8 cellular contexts compared by ENCODE assay signal in genomic region chr1:154937051-154937987, GRCh38. TPM values are rescaled to one million over a fixed set of nuclear protein-coding genes. Genes with fewer than 3 reads are reported as not detected.
DNase-seq lines count a peak whose midpoint lies in the region; ATAC-seq and TF ChIP-seq lines count a peak whose summit lies in the region.

No MANE protein-coding gene starts in this region.

- H3K4me3 ChIP-seq in OCI-LY1 (ENCODE audit: low read depth, low read length, poor library complexity, severe bottlenecking) (peak overlapping the region; percentile 72), muscle layer of duodenum (ENCODE audit: low read depth in 1 of 2, low read length in 2 of 2) (peak overlapping the region; percentile 64 to 83)

- DNase-seq in DMS153 (lab: John Stamatoyannopoulos, UW) (peak; percentile 91), HuH-7.5 (ENCODE audit: low spot score) (peak; percentile 89), activated T-cell treated with anti-CD3 and anti-CD28 coated beads for 4 hours (peak; percentile 83)
- peak; percentile 83 for DNase-seq in stimulated activated CD8-positive, alpha-beta memory T cell treated with anti-CD3 and anti-CD28 coated beads, Interleukin-7, amount 100 ng/mL, for 4 hours (ENCODE audit: low read depth in 2 of 2)

- H3K27ac ChIP-seq in OCI-LY1 (ENCODE audit: low read depth, low read length, poor library complexity, severe bottlenecking) (peak overlapping the region; percentile 93), muscle layer of duodenum (ENCODE audit: low read length) (peak overlapping the region; percentile 95)

- H3K9ac ChIP-seq in OCI-LY1 (ENCODE audit: low read length): peak overlapping the region; percentile 79

- no peaks in the 10 kb centered on the region for H3K9me2 ChIP-seq in OCI-LY1 (ENCODE audit: low read depth, low read length)

- TF ChIP-seq CTCF in OCI-LY1 (IDR thresholded peaks at IDR 0.05; ENCODE audit: low read length): peak; percentile 39; the same call in 1 of the 2 replicates

- peaks cover 58% of the 10 kb centered on the region for H3K4me1 ChIP-seq in OCI-LY1 (ENCODE audit: insufficient read depth, low read length, severe bottlenecking)
- H3K4me1 ChIP-seq in muscle layer of duodenum (ENCODE audit: control insufficient read depth in 1 of 2, insufficient read depth in 2 of 2, low read length in 2 of 2): peaks cover 8 to 16% of the 10 kb centered on the region in 2 donors

- H3K4me2 ChIP-seq in OCI-LY1 (ENCODE audit: low read length): peak overlapping the region; percentile 89

- H3K27me3 ChIP-seq in OCI-LY1 (ENCODE audit: insufficient read depth, low read length): no peaks in the 10 kb centered on the region
- no peaks in the 10 kb centered on the region for H3K27me3 ChIP-seq in muscle layer of duodenum (ENCODE audit: low read depth, low read length)

- no peaks in the 10 kb centered on the region; the same call in 1 of the 2 replicates for H3F3A ChIP-seq in OCI-LY1 (ENCODE audit: insufficient read depth, low read length)

- H3K79me2 ChIP-seq in OCI-LY1 (ENCODE audit: insufficient read depth, low read length): no peaks in the 10 kb centered on the region; the same call in 1 of the 2 replicates

- H3K36me3 ChIP-seq in OCI-LY1 (ENCODE audit: insufficient read depth, low read length) (peaks cover 2% of the 10 kb centered on the region; the same call in 1 of the 2 replicates), muscle layer of duodenum (ENCODE audit: control insufficient read depth in 1 of 2, insufficient read depth in 2 of 2, low read length in 2 of 2) (peaks cover 0 to 12% of the 10 kb centered on the region in 2 donors)

- peak; percentile 52 for ATAC-seq in GM21526 (IDR thresholded peaks at IDR 0.05; ENCODE audit: low FRiP score, unreplicated experiment)
- ATAC-seq in esophagus mucosa: peak; percentile 69

- no peaks in the 10 kb centered on the region for H4K20me1 ChIP-seq in OCI-LY1 (ENCODE audit: insufficient read depth, low read length)

- no peak overlapping the region for H2AFZ ChIP-seq in OCI-LY1 (ENCODE audit: low read length)

- H3K9me3 ChIP-seq in OCI-LY1 (ENCODE audit: low read length): no peaks in the 10 kb centered on the region
- no peaks in the 10 kb centered on the region for H3K9me3 ChIP-seq in muscle layer of duodenum (ENCODE audit: control insufficient read depth in 1 of 2, low read length in 2 of 2)

RNA-seq across cellular contexts. Expression of gene PMVK, which starts 0.8 kb away (rescaled TPM):
- 55.6 TPM for total RNA-seq in esophagus mucosa

RNA-seq across cellular contexts. Expression of gene PBXIP1, which starts 18.6 kb away (rescaled TPM):
- total RNA-seq in esophagus mucosa: 9.2 TPM

RNA-seq across cellular contexts. Expression of gene PYGO2, which starts 24.3 kb away (rescaled TPM):
- total RNA-seq in esophagus mucosa: 17.3 TPM

RNA-seq across cellular contexts. Expression of gene SHC1, which starts 33.2 kb away (rescaled TPM):
- 68.0 TPM for total RNA-seq in esophagus mucosa

RNA-seq across cellular contexts. Expression of gene CKS1B, which starts 37.2 kb away (rescaled TPM):
- total RNA-seq in esophagus mucosa: 74.5 TPM

Comparison
In these comparisons a context has a peak if more than half of its experiments do, and no peak if none do; other contexts are left out.
1. Peak in every context shown above with its lines: DNase-seq, ATAC-seq, H3K4me3 ChIP-seq and H3K27ac ChIP-seq.